Comparison of ENCODE assay signal across 22 cellular contexts in genomic region chr6:119303164-119303887, GRCh38.
"Had no signal": no experiment of that assay in that cellular context is flagged by ENCODE, and none has a peak within 500 bp of the region (broad histone marks: within the 10 kb centered on the region; RNA-seq: fewer than 3 reads in every experiment).

No MANE protein-coding gene starts in this region.

- H3K9me3 Mint-ChIP-seq: activated B cell treated with CpG ODN at 0.5 μM for 24 hours; activated CD4-positive, alpha-beta memory T cell treated with anti-CD3 and anti-CD28 coated beads, Interleukin-2, amount 10 ng/mL, durations not matched to agents 7 days and 5 days; activated naive CD4-positive, alpha-beta T cell treated with anti-CD3 and anti-CD28 coated beads, Interleukin-2, amount 10 ng/mL, durations not matched to agents 7 days and 5 days; activated naive CD8-positive, alpha-beta T cell treated with anti-CD3 and anti-CD28 coated beads for 36 hours; activated T-cell treated with anti-CD3 and anti-CD28 coated beads, Interleukin-2, amount 50 U/mL, for 72 hours; activated T-helper 2 cell treated with anti-CD3 and anti-CD28 coated beads, Interferon-gamma antibody, Interleukin-2, Interleukin-4, amounts not matched to agents 10 μg/mL and 5 μg/mL and 100 μg/mL, durations not matched to agents 14 hours and 24 hours and 36 hours; IgD-negative memory B cell had no signal

- H3K27ac Mint-ChIP-seq: activated B cell treated with CpG ODN at 0.5 μM for 24 hours; activated CD4-positive, alpha-beta memory T cell treated with anti-CD3 and anti-CD28 coated beads, Interleukin-2, amount 10 ng/mL, durations not matched to agents 7 days and 5 days; activated naive CD4-positive, alpha-beta T cell treated with anti-CD3 and anti-CD28 coated beads, Interleukin-2, amount 10 ng/mL, durations not matched to agents 7 days and 5 days; activated naive CD8-positive, alpha-beta T cell treated with anti-CD3 and anti-CD28 coated beads for 36 hours; activated T-cell treated with anti-CD3 and anti-CD28 coated beads, Interleukin-2, amount 50 U/mL, for 72 hours; activated T-helper 2 cell treated with anti-CD3 and anti-CD28 coated beads, Interferon-gamma antibody, Interleukin-2, Interleukin-4, amounts not matched to agents 10 μg/mL and 5 μg/mL and 100 μg/mL, durations not matched to agents 14 hours and 24 hours and 36 hours; IgD-negative memory B cell had no signal

- H3K4me3 ChIP-seq: MG63 had no signal

- H3K9me3 ChIP-seq: MG63 had no signal

- H3K36me3 ChIP-seq: MG63 had no signal

- H3K27ac ChIP-seq: KMS-11 had no signal

- H3K4me3 Mint-ChIP-seq: activated B cell treated with CpG ODN at 0.5 μM for 24 hours; activated CD4-positive, alpha-beta memory T cell treated with anti-CD3 and anti-CD28 coated beads, Interleukin-2, amount 10 ng/mL, durations not matched to agents 7 days and 5 days; activated naive CD4-positive, alpha-beta T cell treated with anti-CD3 and anti-CD28 coated beads, Interleukin-2, amount 10 ng/mL, durations not matched to agents 7 days and 5 days; activated naive CD8-positive, alpha-beta T cell treated with anti-CD3 and anti-CD28 coated beads for 36 hours; activated T-cell treated with anti-CD3 and anti-CD28 coated beads, Interleukin-2, amount 50 U/mL, for 72 hours; IgD-negative memory B cell had no signal

- H3K4me1 Mint-ChIP-seq: IgD-negative memory B cell had no signal

- ATAC-seq: activated T-cell treated with anti-CD3 and anti-CD28 coated beads, Interleukin-2, amount 50 U/mL, for 72 hours; PC-3; T-helper 17 cell had no signal

- H3K9ac ChIP-seq: KMS-11 had no signal

- H3K27me3 ChIP-seq: MG63 had no signal

- DNase-seq: activated B cell treated with CpG ODN at 0.5 μM for 24 hours; activated CD4-positive, alpha-beta memory T cell treated with anti-CD3 and anti-CD28 coated beads, Interleukin-2, amount 10 ng/mL, durations not matched to agents 7 days and 5 days; activated CD4-positive, alpha-beta T cell treated with anti-CD3 and anti-CD28 coated beads, Interleukin-2, amount 50 U/mL, for 1 hour; activated CD8-positive, alpha-beta memory T cell treated with anti-CD3 and anti-CD28 coated beads, Interleukin-2, amount 50 U/mL, for 4 hours; activated gamma-delta T cell treated with Interleukin-2 at 50 U/mL for 16 hours; activated naive CD4-positive, alpha-beta T cell treated with anti-CD3 and anti-CD28 coated beads, Interleukin-2, amount 10 ng/mL, durations not matched to agents 7 days and 5 days; activated naive CD8-positive, alpha-beta T cell treated with anti-CD3 and anti-CD28 coated beads for 36 hours; activated T-cell treated with anti-CD3 and anti-CD28 coated beads, Interleukin-2, amount 50 U/mL, for 72 hours; MG63; MV-4-11; NCI-H1092 treated with DMSO at 0.1 percent for 48 hours; NCI-H1417 treated with DMSO at 0.1 percent for 48 hours; NCI-H1694; NCI-H2029 treated with DMSO at 0.1 percent for 48 hours; NCI-H510A treated with DMSO at 0.1 percent for 48 hours; PC-3; SHP77 treated with DMSO at 0.1 percent for 48 hours; T-helper 17 cell; T-helper 9 cell had no signal

- H3K27me3 Mint-ChIP-seq: activated B cell treated with CpG ODN at 0.5 μM for 24 hours; activated CD4-positive, alpha-beta memory T cell treated with anti-CD3 and anti-CD28 coated beads, Interleukin-2, amount 10 ng/mL, durations not matched to agents 7 days and 5 days; activated naive CD4-positive, alpha-beta T cell treated with anti-CD3 and anti-CD28 coated beads, Interleukin-2, amount 10 ng/mL, durations not matched to agents 7 days and 5 days; activated naive CD8-positive, alpha-beta T cell treated with anti-CD3 and anti-CD28 coated beads for 36 hours; IgD-negative memory B cell; T-helper 17 cell had no signal

- H3K4me2 ChIP-seq: KMS-11 had no signal
